Comparison of ENCODE assay signal across 27 cellular contexts in genomic region chr22:37703906-37704305, GRCh38.
"Had no signal": no experiment of that assay in that cellular context is flagged by ENCODE, and none has a peak within 500 bp of the region (broad histone marks: within the 10 kb centered on the region; RNA-seq: fewer than 3 reads in every experiment).

No MANE protein-coding gene starts in this region.

- H3K4me1 ChIP-seq: psoas muscle, sigmoid colon, testis, tibial artery had no signal

- DNase-seq: cortex of kidney; effector memory CD8-positive, alpha-beta T cell; foreskin melanocyte; glutamatergic neuron; heart right ventricle; hippocampal formation; islet precursor cell; kidney glomerular epithelial cell; left colon; left ventricle myocardium superior; lower lobe of right lung; naive thymus-derived CD8-positive, alpha-beta T cell; nephron progenitor cell; nucleus accumbens; ovary; posterior cingulate gyrus; psoas muscle; right cardiac atrium; sigmoid colon; spleen; stimulated activated CD4-positive, alpha-beta T cell treated with anti-CD3 and anti-CD28 coated beads, Interleukin-4, amount 100 ng/mL, for 4 hours; stimulated activated naive CD8-positive, alpha-beta T cell treated with anti-CD3 and anti-CD28 coated beads, Interleukin-15, Interleukin-2, amounts not matched to agents 100 U/mL and 50 U/mL, for 24 hours; substantia nigra; testis; tibial artery had no signal

- H3K9me3 ChIP-seq: heart right ventricle, lower lobe of right lung, ovary, psoas muscle, sigmoid colon, spleen, testis, tibial artery had no signal

- H3K27me3 ChIP-seq: heart right ventricle, ovary, sigmoid colon, spleen, testis, tibial artery had no signal

- H3K4me3 ChIP-seq: heart right ventricle, lower lobe of right lung, ovary, psoas muscle, sigmoid colon, skin epidermis, spleen, testis, tibial artery had no signal

- H3K36me3 ChIP-seq: heart right ventricle, lower lobe of right lung, ovary, sigmoid colon, tibial artery had no signal

- ATAC-seq: effector memory CD8-positive, alpha-beta T cell; heart right ventricle; left colon; left ventricle myocardium superior; lower lobe of right lung; naive thymus-derived CD8-positive, alpha-beta T cell; psoas muscle; right cardiac atrium; stimulated activated memory B cell treated with anti-CD40 and anti-IgM and Interleukin-4, amounts not matched to agents 10 μg/mL and 1 μg/mL and 100 μg/mL, for 72 hours; stimulated activated naive CD8-positive, alpha-beta T cell treated with anti-CD3 and anti-CD28 coated beads, Interleukin-15, Interleukin-2, amounts not matched to agents 100 U/mL and 50 U/mL, for 24 hours had no signal
